In genomic region chr19:39514840-39515550, GRCh38 we compare ENCODE assay signal across 11 cellular contexts. TPM values are rescaled to one million over a fixed set of nuclear protein-coding genes. Genes with fewer than 3 reads are reported as not detected.
DNase-seq lines count a peak whose midpoint lies in the region; ATAC-seq, FAIRE-seq and TF ChIP-seq lines count a peak whose summit lies in the region.
"Had no signal": no experiment of that assay in that cellular context is flagged by ENCODE, and none has a peak within 500 bp of the region (broad histone marks: within the 10 kb centered on the region; RNA-seq: fewer than 3 reads in every experiment).

TSS of gene SELENOV (plus strand) at chr19:39515139. CDS start at chr19:39515213, 74 bp downstream.

- FAIRE-seq in A549 (lab: Jason Lieb, UNC): no peak
- FAIRE-seq: GM18507, TTC549 had no signal

- H3K4me2 ChIP-seq in A549: peak within 1 kb of the TSS; percentile 89

- POLR2A ChIA-PET in A549 (lab: Yijun Ruan, JAX): interaction anchor here (0.8 to 2.7 kb wide), 2 partner anchors 68 to 79 kb away, joined by 4 to 11 read pairs; partner anchors contain the start of gene RPS16

- TF ChIP-seq RAD21 in A549 (conservative IDR thresholded peaks at IDR 0.05 in 1 of 2, IDR thresholded peaks at IDR 0.05 in 1 of 2): 0 out of 5 replicates have a peak, but pooled peaks of 1 of the 2 experiments have one; percentile 10

- DNase-seq in A549 (ENCODE audit: low read depth in 1 of 2, low spot score in 1 of 2): no peak
- no peak for DNase-seq in astrocyte of the spinal cord (ENCODE audit: low read depth, low spot score)
- no peak for DNase-seq in cortex of kidney (lab: John Stamatoyannopoulos, UW)
- DNase-seq in A172 (ENCODE audit: low spot score): no peak
- DNase-seq in cerebellum (ENCODE audit: low spot score): no peak

- H3K4me3 ChIP-seq in A549 (peak within 1 kb of the TSS; percentile 42), HUES48 (ENCODE audit: low read depth, low read length) (peak within 1 kb of the TSS; percentile 86), astrocyte of the spinal cord (ENCODE audit: low read depth, low read length) (peak within 1 kb of the TSS; percentile 3), mesodermal cell (ENCODE audit: extremely low read depth, insufficient read depth, low read length, poor library complexity, severe bottlenecking) (peak within 1 kb of the TSS; percentile 53)

- ATAC-seq in A549: peak; percentile 48 to 64
- no peak for ATAC-seq in HG02885 (IDR thresholded peaks at IDR 0.05; ENCODE audit: poor library complexity, unreplicated experiment)

- H3K27me3 ChIP-seq in HUES48 (ENCODE audit: control insufficient read depth, insufficient read depth, low read length): peaks cover 16% of the 10 kb centered on the region

- TF ChIP-seq CTCF in A549 (IDR thresholded peaks at IDR 0.05): 0 out of 3 replicates have a peak, but pooled peaks have one; percentile 6
- no peak for TF ChIP-seq CTCF in astrocyte of the spinal cord (IDR thresholded peaks at IDR 0.05; ENCODE audit: low read depth, low read length)

- CTCF ChIA-PET in A549 (lab: Yijun Ruan, JAX): interaction anchor here (1.1 to 17.0 kb wide), 10 partner anchors 12 to 157 kb away, joined by 3 to 257 read pairs (median 8); partner anchors contain the start of genes DLL3 and EID2B

- in situ Hi-C loops in astrocyte of the spinal cord (cut with HindIII; ENCODE audit: low sequenced_read_pairs): no loop called here

- WGBS in A549 (ENCODE audit: missing lambda C conversion rate): 20% methylated on average over 51 of the region's 56 CpGs
- WGBS in mesodermal cell (ENCODE audit: insufficient coverage in 2 of 2), 2 experiments: 0 to 1% methylated on average over 36 to 51 of the region's 56 CpGs

- H3K9me3 ChIP-seq in A549 (no peaks in the 10 kb centered on the region), HUES48 (ENCODE audit: control insufficient read depth, insufficient read depth, low read length) (no peaks in the 10 kb centered on the region), mesodermal cell (ENCODE audit: control insufficient read depth, low read length) (no peaks in the 10 kb centered on the region)

- peak within 1 kb of the TSS; percentile 59 for H3K9ac ChIP-seq in HUES48 (ENCODE audit: low read depth, low read length)

- no peaks in the 10 kb centered on the region for H3K36me3 ChIP-seq in HUES48 (ENCODE audit: control insufficient read depth, insufficient read depth, low read length)
- H3K36me3 ChIP-seq in mesodermal cell (ENCODE audit: control insufficient read depth, insufficient read depth, low read length): no peaks in the 10 kb centered on the region

- H3K4me1 ChIP-seq in A549: peaks cover 9% of the 10 kb centered on the region; the same call in 2 of the 3 replicates
- H3K4me1 ChIP-seq in HUES48 (ENCODE audit: control insufficient read depth, insufficient read depth, low read length): no peaks in the 10 kb centered on the region
- peaks cover 5% of the 10 kb centered on the region for H3K4me1 ChIP-seq in mesodermal cell (ENCODE audit: control insufficient read depth, insufficient read depth, low read length, poor library complexity, severe bottlenecking)

- peak within 1 kb of the TSS in 1 of 2 experiments; percentile 66; a peak in 3 of 6 replicates for H3K27ac ChIP-seq in A549
- H3K27ac ChIP-seq in HUES48 (ENCODE audit: low read depth, low read length): peak within 1 kb of the TSS; percentile 26
- H3K27ac ChIP-seq in mesodermal cell (ENCODE audit: low read depth, low read length, severe bottlenecking): no peak within 1 kb of the TSS

- no peak for TF ChIP-seq POLR2A in A549 (IDR thresholded peaks at IDR 0.05; ENCODE audit: low read length)

- no peak for TF ChIP-seq EP300 in A549 (IDR thresholded peaks at IDR 0.05)

TF ChIP-seq in A549, 52 proteins besides CTCF, POLR2A, EP300 and RAD21:
- TF ChIP-seq RFX5 (IDR thresholded peaks at IDR 0.05) (0 out of 2 replicates have a peak, but pooled peaks have one; percentile 15), NFE2L2 (conservative IDR thresholded peaks at IDR 0.05; ENCODE audit: low read length) (no peak)
- TF ChIP-seq, protein P1, sequence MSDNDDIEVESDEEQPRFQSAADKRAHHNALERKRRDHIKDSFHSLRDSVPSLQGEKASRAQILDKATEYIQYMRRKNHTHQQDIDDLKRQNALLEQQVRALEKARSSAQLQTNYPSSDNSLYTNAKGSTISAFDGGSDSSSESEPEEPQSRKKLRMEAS (IDR thresholded peaks at IDR 0.05): 0 out of 2 replicates have a peak, but pooled peaks have one; percentile 8

RNA-seq across cellular contexts. Expression of gene SELENOV, which starts in this region (rescaled TPM):
- polyA plus RNA-seq in A549 (2011; rRNA removed) (not detected in 2 replicates), A549 (2017; fragmentation: RNase III; extraction: RNeasy Plus Mini Kit Qiagen cat#74134 plus additional on column Dnase treatment) (not detected in 3 replicates)
- not detected in 2 replicates for polyA plus RNA-seq in A549 (2012; cell fraction: cytosol; rRNA removed)
- 0.06 and 0.10 TPM in 2 replicates for polyA plus RNA-seq in A549 (2012; cell fraction: nucleus; rRNA removed)
- not detected in 2 replicates for polyA minus RNA-seq in A549 (2011; rRNA and poly(A)+ RNA removed)
- 1.6 TPM for polyA plus RNA-seq in mesodermal cell (2013, experiment 1 of 2)
- 1.1 TPM for polyA plus RNA-seq in mesodermal cell (2013, experiment 2 of 2)
- total RNA-seq in A172 (2014; rRNA removed; shearing (Covaris generic)): not detected in 2 replicates
- not detected for total RNA-seq in cerebellum
- total RNA-seq: mononuclear cell had no signal

Comparison
In these comparisons a context has a peak if more than half of its experiments do, and no peak if none do; other contexts are left out.
1. Peak in ATAC-seq, H3K4me3 ChIP-seq and H3K4me2 ChIP-seq in A549; RNA of the gene not detected or under 1 TPM.
2. H3K4me3 ChIP-seq: peak in every context shown above with its lines; median percentile 86 in HUES48; 53 in mesodermal cell; 42 in A549; 3 in astrocyte of the spinal cord.